In genomic region chr1:229627003-229627402, GRCh38 we compare ENCODE assay signal across 8 cellular contexts. TPM values are rescaled to one million over a fixed set of nuclear protein-coding genes. Genes with fewer than 3 reads are reported as not detected.
DNase-seq lines count a peak whose midpoint lies in the region; ATAC-seq and TF ChIP-seq lines count a peak whose summit lies in the region.

No MANE protein-coding gene starts in this region.

- peaks cover 22% of the 10 kb centered on the region for H3K36me3 Mint-ChIP-seq in CD4-positive, alpha-beta T cell (ENCODE audit: low read depth)
- H3K36me3 Mint-ChIP-seq in dendritic cell treated with granulocyte-macrophage colony-stimulating factor and Interleukin-4, amounts not matched to agents 40 ng/mL and 50 ng/mL, for 4 days (ENCODE audit: low read depth) = peaks cover 30% of the 10 kb centered on the region
- peaks cover 15% of the 10 kb centered on the region for H3K36me3 Mint-ChIP-seq in nephron progenitor cell (ENCODE audit: low read depth)

- peak overlapping the region; percentile 88 for H3K9ac ChIP-seq in Loucy (ENCODE audit: low read depth, low read length, poor library complexity, severe bottlenecking)

- 4 to 7% (median 5%) methylated on average over 4 of the region's 4 CpGs for WGBS in adrenal gland, 4 donors

- intact Hi-C loops in CD4-positive, alpha-beta T cell (cut with DNase I, micrococcal nuclease) = loop anchor here (2.0 to 10.0 kb wide), 10 partner anchors 70 to 1900 kb away; partner anchors contain the start of genes GALNT2 (in 2 of the 2), ABCB10 (in 1 of the 2), CCSAP (in 1 of the 2) and COG2 (in 1 of the 2)
- intact Hi-C loops in dendritic cell treated with granulocyte-macrophage colony-stimulating factor and Interleukin-4, amounts not matched to agents 40 ng/mL and 50 ng/mL, for 4 days (cut with micrococcal nuclease) = no loop called here
- intact Hi-C loops in adrenal gland (cut with DNase I) = loop anchor here (5.0 to 10.0 kb wide), 2 partner anchors 62 to 70 kb away; partner anchors contain the start of gene ABCB10 (in 1 of the 2)

- peak overlapping the region; percentile 86 for H3K4me2 ChIP-seq in Loucy (ENCODE audit: low read depth, low read length, poor library complexity, severe bottlenecking)

- H3K79me2 ChIP-seq in Loucy (ENCODE audit: insufficient read depth, low read length) = peaks cover 89% of the 10 kb centered on the region

- no peaks in the 10 kb centered on the region for H3F3A ChIP-seq in Loucy (ENCODE audit: low read depth)

- H3K9me3 ChIP-seq in CD4-positive, alpha-beta T cell (ENCODE audit: control insufficient read depth, low read length) = no peaks in the 10 kb centered on the region
- H3K9me3 ChIP-seq in Loucy (ENCODE audit: insufficient read depth, low read depth, low read length) (no peaks in the 10 kb centered on the region), adrenal gland (replicated peaks in 1 of 3) (no peaks in the 10 kb centered on the region)

- H3K27me3 Mint-ChIP-seq in CD4-positive, alpha-beta T cell = no peaks in the 10 kb centered on the region
- no peaks in the 10 kb centered on the region for H3K27me3 Mint-ChIP-seq in dendritic cell treated with granulocyte-macrophage colony-stimulating factor and Interleukin-4, amounts not matched to agents 40 ng/mL and 50 ng/mL, for 4 days
- H3K27me3 Mint-ChIP-seq in nephron progenitor cell (ENCODE audit: low read depth, poor library complexity) = no peaks in the 10 kb centered on the region

- no peaks in the 10 kb centered on the region for H3K9me2 ChIP-seq in Loucy (replicated peaks; ENCODE audit: low read depth, low read length)

- H2AFZ ChIP-seq in Loucy (ENCODE audit: low read length) = no peak overlapping the region

- H3K9me3 Mint-ChIP-seq in CD4-positive, alpha-beta T cell = no peaks in the 10 kb centered on the region
- H3K9me3 Mint-ChIP-seq in dendritic cell treated with granulocyte-macrophage colony-stimulating factor and Interleukin-4, amounts not matched to agents 40 ng/mL and 50 ng/mL, for 4 days = no peaks in the 10 kb centered on the region
- no peaks in the 10 kb centered on the region for H3K9me3 Mint-ChIP-seq in nephron progenitor cell

- no peak overlapping the region for H3K27ac ChIP-seq in CD4-positive, alpha-beta T cell (ENCODE audit: low read depth, low read length)
- peak overlapping the region in 1 of 5 donors; percentile 81 for H3K27ac ChIP-seq in adrenal gland

- H3K4me1 ChIP-seq in Loucy (ENCODE audit: insufficient read depth, low read length, poor library complexity, severe bottlenecking) (peaks cover 39% of the 10 kb centered on the region), adrenal gland (replicated peaks in 1 of 2) (peaks cover 13 to 36% of the 10 kb centered on the region in 2 donors)

- H3K4me3 ChIP-seq in Loucy (ENCODE audit: low read length, poor library complexity, severe bottlenecking) (peak overlapping the region; percentile 100), adrenal gland (peak overlapping the region in 1 of 4 donors; percentile 92)

- no peak for DNase-seq in CD4-positive, alpha-beta T cell
- DNase-seq in nephron progenitor cell (no peak), hypothalamus (lab: John Stamatoyannopoulos, UW) (no peak), adrenal gland (no peak)

- CTCF ChIA-PET in CD4-positive, alpha-beta T cell (lab: Charles Lee) = interaction anchor here (1.5 to 4.9 kb wide), 2 partner anchors 34 to 68 kb away, joined by 3 to 29 read pairs; partner anchors contain the start of gene ABCB10

- no peak for ATAC-seq in CD4-positive, alpha-beta T cell (ENCODE audit: poor library complexity)
- ATAC-seq in HG03108 (IDR thresholded peaks at IDR 0.05; ENCODE audit: unreplicated experiment) (no peak), GM18505 (IDR thresholded peaks at IDR 0.05; ENCODE audit: unreplicated experiment) (no peak)

- H3K36me3 ChIP-seq in Loucy (ENCODE audit: insufficient read depth, low read length) (no peaks in the 10 kb centered on the region), adrenal gland (replicated peaks in 1 of 2) (peaks cover 0 to 3% of the 10 kb centered on the region in 2 donors)

- TF ChIP-seq POLR2A in GM18505 (IDR thresholded peaks at IDR 0.05; ENCODE audit: borderline replicate concordance, extremely low read depth, insufficient read depth, insufficient read length) = no peak
- TF ChIP-seq POLR2A in adrenal gland (IDR thresholded peaks at IDR 0.05) = no peak

- POLR2A ChIA-PET in CD4-positive, alpha-beta T cell (lab: Charles Lee) = interaction anchor here (0.8 to 8.3 kb wide), 2 partner anchors 69 to 119 kb away, joined by 3 to 85 read pairs; partner anchors contain the start of genes ABCB10 and NUP133

- H3K27me3 ChIP-seq in CD4-positive, alpha-beta T cell (ENCODE audit: control insufficient read depth, insufficient read depth, low read length) = no peaks in the 10 kb centered on the region
- H3K27me3 ChIP-seq in Loucy (ENCODE audit: insufficient read depth, low read length, poor library complexity, severe bottlenecking) = no peaks in the 10 kb centered on the region
- no peaks in the 10 kb centered on the region for H3K27me3 ChIP-seq in adrenal gland

- H3K4me1 Mint-ChIP-seq in CD4-positive, alpha-beta T cell (ENCODE audit: low read depth) = peaks cover 55% of the 10 kb centered on the region
- H3K4me1 Mint-ChIP-seq in dendritic cell treated with granulocyte-macrophage colony-stimulating factor and Interleukin-4, amounts not matched to agents 40 ng/mL and 50 ng/mL, for 4 days (ENCODE audit: low read depth) = peaks cover 35% of the 10 kb centered on the region
- H3K4me1 Mint-ChIP-seq in nephron progenitor cell = peaks cover 36% of the 10 kb centered on the region

- H4K20me1 ChIP-seq in Loucy (ENCODE audit: insufficient read depth, low read length, poor library complexity, severe bottlenecking) = peaks cover 61% of the 10 kb centered on the region

- TF ChIP-seq CTCF in CD4-positive, alpha-beta T cell (IDR thresholded peaks at IDR 0.05) = no peak
- TF ChIP-seq CTCF in Loucy (conservative IDR thresholded peaks at IDR 0.05; ENCODE audit: low read length) = no peak
- TF ChIP-seq CTCF in nephron progenitor cell (IDR thresholded peaks at IDR 0.05) = no peak
- TF ChIP-seq CTCF in adrenal gland (IDR thresholded peaks at IDR 0.05) = no peak

- peak overlapping the region; percentile 91 for H3K27ac Mint-ChIP-seq in CD4-positive, alpha-beta T cell
- H3K27ac Mint-ChIP-seq in dendritic cell treated with granulocyte-macrophage colony-stimulating factor and Interleukin-4, amounts not matched to agents 40 ng/mL and 50 ng/mL, for 4 days = peak overlapping the region; percentile 83
- H3K27ac Mint-ChIP-seq in nephron progenitor cell = no peak overlapping the region

- peak overlapping the region; percentile 99 for H3K4me3 Mint-ChIP-seq in CD4-positive, alpha-beta T cell
- H3K4me3 Mint-ChIP-seq in dendritic cell treated with granulocyte-macrophage colony-stimulating factor and Interleukin-4, amounts not matched to agents 40 ng/mL and 50 ng/mL, for 4 days = peak overlapping the region; percentile 99
- peak overlapping the region; percentile 97 for H3K4me3 Mint-ChIP-seq in nephron progenitor cell

RNA-seq across cellular contexts. Expression of gene URB2, which starts 1.0 kb away (rescaled TPM):
- 1 to 10 TPM; 4.1 to 4.2 TPM for total RNA-seq in CD4-positive, alpha-beta T cell
- 10 to 100 TPM in 1 of 8 donors, 1 to 10 TPM in 7; 4.4 to 10.8 (median 8.1) TPM for total RNA-seq in adrenal gland
- 1 to 10 TPM; 2.3 to 4.6 (median 2.6) TPM for polyA plus RNA-seq in adrenal gland

RNA-seq across cellular contexts. Expression of gene TAF5L, which starts 1.1 kb away (rescaled TPM):
- total RNA-seq in CD4-positive, alpha-beta T cell = 10 to 100 TPM; 19.5 to 21.9 TPM
- 10 to 100 TPM in 4 of 8 donors, 1 to 10 TPM in 4; 7.8 to 16.0 (median 9.9) TPM for total RNA-seq in adrenal gland
- 10 to 100 TPM in 1 of 3 donors, 1 to 10 TPM in 2; 5.4 to 14.1 (median 7.2) TPM for polyA plus RNA-seq in adrenal gland
